ENCODE assay signal across 10 cellular contexts in genomic region chr2:202442882-202443281, GRCh38.
"Had no signal": no experiment of that assay in that cellular context is flagged by ENCODE, and none has a peak within 500 bp of the region (broad histone marks: within the 10 kb centered on the region; RNA-seq: fewer than 3 reads in every experiment).

No MANE protein-coding gene starts in this region.

- H3K4me3 Mint-ChIP-seq: brain, memory B cell had no signal

- DNase-seq: activated naive CD4-positive, alpha-beta T cell treated with anti-CD3 and anti-CD28 coated beads, Interleukin-2, amount 50 U/mL, for 16 hours; adrenal gland; cerebellar nuclear complex; gastrocnemius medialis; left lung; stimulated activated CD4-positive, alpha-beta T cell treated with anti-CD3 and anti-CD28 coated beads, Interleukin-4, amount 100 ng/mL, for 1 hour; stimulated activated CD8-positive, alpha-beta memory T cell treated with anti-CD3 and anti-CD28 coated beads, Interleukin-4, amount 100 ng/mL, for 48 hours; stimulated activated naive CD8-positive, alpha-beta T cell treated with anti-CD3 and anti-CD28 coated beads, Interleukin-15, Interleukin-2, amounts not matched to agents 100 U/mL and 50 U/mL, for 24 hours had no signal

- H3K36me3 ChIP-seq: adrenal gland, left lung had no signal

- H3K9me3 ChIP-seq: adrenal gland, gastrocnemius medialis, left lung had no signal

- H3K9me3 Mint-ChIP-seq: memory B cell had no signal

- H3K27ac Mint-ChIP-seq: brain, memory B cell had no signal

- H3K27ac ChIP-seq: adrenal gland, gastrocnemius medialis, left lung had no signal

- H3K27me3 Mint-ChIP-seq: brain, memory B cell had no signal

- H3K4me3 ChIP-seq: adrenal gland, gastrocnemius medialis, left lung had no signal

- H3K27me3 ChIP-seq: adrenal gland, gastrocnemius medialis, left lung had no signal

- H3K4me1 ChIP-seq: left lung had no signal
